Comparison of ENCODE assay signal across 8 cellular contexts in genomic region chr1:94514095-94514727, GRCh38. TPM values are rescaled to one million over a fixed set of nuclear protein-coding genes. Genes with fewer than 3 reads are reported as not detected.
DNase-seq lines count a peak whose midpoint lies in the region; ATAC-seq and TF ChIP-seq lines count a peak whose summit lies in the region.

No MANE protein-coding gene starts in this region.

- no peaks in the 10 kb centered on the region for H3K9me3 Mint-ChIP-seq in activated CD4-positive, alpha-beta memory T cell treated with anti-CD3 and anti-CD28 coated beads, Interleukin-2, amount 10 ng/mL, durations not matched to agents 7 days and 5 days

- POLR2A ChIA-PET in activated CD4-positive, alpha-beta memory T cell treated with anti-CD3 and anti-CD28 coated beads, Interleukin-2, amount 10 ng/mL, durations not matched to agents 7 days and 5 days (lab: Charles Lee), result no interaction called here

- no peaks in the 10 kb centered on the region for H3K4me1 Mint-ChIP-seq in activated CD4-positive, alpha-beta memory T cell treated with anti-CD3 and anti-CD28 coated beads, Interleukin-2, amount 10 ng/mL, durations not matched to agents 7 days and 5 days

- no peak overlapping the region for H3K27ac Mint-ChIP-seq in activated CD4-positive, alpha-beta memory T cell treated with anti-CD3 and anti-CD28 coated beads, Interleukin-2, amount 10 ng/mL, durations not matched to agents 7 days and 5 days

- ATAC-seq in GM21367 (IDR thresholded peaks at IDR 0.05; ENCODE audit: unreplicated experiment), result no peak

- H3K4me3 ChIP-seq in LNCaP clone FGC (ENCODE audit: low read depth, low read length), result no peak overlapping the region

- TF ChIP-seq CTCF in LNCaP clone FGC (IDR thresholded peaks at IDR 0.05; ENCODE audit: control insufficient read depth, extremely low read depth, insufficient read depth), result peak; percentile 76

- CTCF ChIA-PET in activated CD4-positive, alpha-beta memory T cell treated with anti-CD3 and anti-CD28 coated beads, Interleukin-2, amount 10 ng/mL, durations not matched to agents 7 days and 5 days (lab: Charles Lee), result interaction anchor here (0.5 to 1.0 kb wide), 4 partner anchors 33 to 291 kb away, joined by 3 to 4 read pairs (median 3); no protein-coding TSS in a partner anchor

- no peaks in the 10 kb centered on the region for H3K27me3 Mint-ChIP-seq in activated CD4-positive, alpha-beta memory T cell treated with anti-CD3 and anti-CD28 coated beads, Interleukin-2, amount 10 ng/mL, durations not matched to agents 7 days and 5 days

- no peak overlapping the region for H3K4me3 Mint-ChIP-seq in activated CD4-positive, alpha-beta memory T cell treated with anti-CD3 and anti-CD28 coated beads, Interleukin-2, amount 10 ng/mL, durations not matched to agents 7 days and 5 days

- DNase-seq in NCI-H1694 treated with DMSO at 0.1 percent for 48 hours (lab: John Stamatoyannopoulos, UW), result peak; percentile 22
- no peak for DNase-seq in NCI-H1694 (lab: John Stamatoyannopoulos, UW)
- no peak for DNase-seq in LNCaP clone FGC (ENCODE audit: low read depth)
- DNase-seq in activated CD4-positive, alpha-beta memory T cell treated with anti-CD3 and anti-CD28 coated beads, Interleukin-2, amount 10 ng/mL, durations not matched to agents 7 days and 5 days, result peak; percentile 20
- peak; percentile 53 for DNase-seq in inferior parietal cortex (ENCODE audit: extremely low spot score)
- DNase-seq in GM19240 (ENCODE audit: insufficient read length, low spot score), result no peak
- DNase-seq in stimulated activated CD4-positive, alpha-beta T cell treated with anti-CD3 and anti-CD28 coated beads, Interleukin-4, amount 100 ng/mL, for 1 hour, result no peak

- H3K36me3 Mint-ChIP-seq in activated CD4-positive, alpha-beta memory T cell treated with anti-CD3 and anti-CD28 coated beads, Interleukin-2, amount 10 ng/mL, durations not matched to agents 7 days and 5 days (ENCODE audit: low read depth), result peaks cover 5% of the 10 kb centered on the region

RNA-seq across cellular contexts. Expression of gene F3, which starts 27.3 kb away (rescaled TPM):
- total RNA-seq in activated CD4-positive, alpha-beta memory T cell treated with anti-CD3 and anti-CD28 coated beads, Interleukin-2, amount 10 ng/mL, durations not matched to agents 7 days and 5 days, result under 1 TPM; 0.15 to 0.18 TPM

Comparison
In these comparisons a context has a peak if more than half of its experiments do, and no peak if none do; other contexts are left out.
1. DNase-seq: peak in NCI-H1694 treated with DMSO at 0.1 percent for 48 hours (single experiment), activated CD4-positive, alpha-beta memory T cell treated with anti-CD3 and anti-CD28 coated beads, Interleukin-2, amount 10 ng/mL, durations not matched to agents 7 days and 5 days (single experiment) and inferior parietal cortex (single experiment); none in NCI-H1694 (single experiment), LNCaP clone FGC (single experiment), GM19240 (single experiment) and stimulated activated CD4-positive, alpha-beta T cell treated with anti-CD3 and anti-CD28 coated beads, Interleukin-4, amount 100 ng/mL, for 1 hour (single experiment).